Comparison of ENCODE assay signal across 12 cellular contexts in the genomic region with DNA sequence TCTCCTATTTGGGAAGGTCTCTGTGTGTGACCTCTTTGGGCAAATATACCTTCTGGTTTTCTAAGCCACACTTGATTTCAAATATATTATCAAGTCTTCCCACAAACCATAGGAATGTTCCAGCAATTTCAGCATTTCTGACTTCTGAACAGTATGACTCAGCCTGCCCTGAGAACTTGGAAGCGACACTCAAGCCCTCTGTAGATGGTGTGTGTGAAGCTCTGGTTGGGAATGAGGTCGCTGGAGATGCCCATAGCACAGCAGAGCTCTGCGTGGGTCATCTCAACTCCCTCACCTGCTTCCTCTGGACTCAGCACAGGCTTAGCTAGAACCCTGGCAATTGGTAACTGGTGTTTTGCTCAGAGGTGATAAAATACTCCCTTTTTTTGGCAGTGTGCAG.
DNase-seq lines count a peak whose midpoint lies in the region; ATAC-seq and TF ChIP-seq lines count a peak whose summit lies in the region.
"Had no signal": no experiment of that assay in that cellular context is flagged by ENCODE, and none has a peak within 500 bp of the region (broad histone marks: within the 10 kb centered on the region; RNA-seq: fewer than 3 reads in every experiment).

No MANE protein-coding gene starts in this region.

- peak overlapping the region; percentile 47 for H3K27ac ChIP-seq in SJSA1
- H3K27ac ChIP-seq: breast epithelium, PC-9, spleen had no signal

- TF ChIP-seq CTCF in fibroblast of villous mesenchyme (IDR thresholded peaks at IDR 0.05; ENCODE audit: insufficient read depth, low read depth, low read length) = no peak
- TF ChIP-seq CTCF in progenitor cell of endocrine pancreas (IDR thresholded peaks at IDR 0.05; ENCODE audit: unreplicated experiment) = no peak

- H3K4me3 ChIP-seq in SJSA1 = no peak overlapping the region
- H3K4me3 ChIP-seq in fibroblast of villous mesenchyme (ENCODE audit: low read depth, low read length) = no peak overlapping the region
- H3K4me3 ChIP-seq: breast epithelium, PC-9, spleen had no signal

- H3K4me3 Mint-ChIP-seq in progenitor cell of endocrine pancreas (ENCODE audit: low read depth) = no peak overlapping the region
- H3K4me3 Mint-ChIP-seq: activated CD4-positive, alpha-beta T cell treated with anti-CD3 and anti-CD28 coated beads, Interleukin-2, amount 10 ng/mL, durations not matched to agents 7 days and 5 days had no signal

- no peak for ATAC-seq in GM18858 (IDR thresholded peaks at IDR 0.05; ENCODE audit: unreplicated experiment)

- peaks cover 27% of the 10 kb centered on the region for H3K4me1 Mint-ChIP-seq in progenitor cell of endocrine pancreas (ENCODE audit: low read depth)
- H3K4me1 Mint-ChIP-seq: activated CD4-positive, alpha-beta T cell treated with anti-CD3 and anti-CD28 coated beads, Interleukin-2, amount 10 ng/mL, durations not matched to agents 7 days and 5 days had no signal

- no peaks in the 10 kb centered on the region for H3K9me3 ChIP-seq in SJSA1 (replicated peaks)
- H3K9me3 ChIP-seq: breast epithelium, spleen had no signal

- peaks cover 3% of the 10 kb centered on the region for H3K27me3 Mint-ChIP-seq in progenitor cell of endocrine pancreas

- H3K36me3 Mint-ChIP-seq in progenitor cell of endocrine pancreas (ENCODE audit: insufficient read depth) = no peaks in the 10 kb centered on the region

- H3K9me3 Mint-ChIP-seq in progenitor cell of endocrine pancreas (ENCODE audit: low read depth) = no peaks in the 10 kb centered on the region
- H3K9me3 Mint-ChIP-seq: activated CD4-positive, alpha-beta T cell treated with anti-CD3 and anti-CD28 coated beads, Interleukin-2, amount 10 ng/mL, durations not matched to agents 7 days and 5 days had no signal

- H3K27ac Mint-ChIP-seq in progenitor cell of endocrine pancreas = peak overlapping the region; percentile 67
- H3K27ac Mint-ChIP-seq: activated CD4-positive, alpha-beta T cell treated with anti-CD3 and anti-CD28 coated beads, Interleukin-2, amount 10 ng/mL, durations not matched to agents 7 days and 5 days had no signal

- H3K36me3 ChIP-seq in SJSA1 = no peaks in the 10 kb centered on the region
- H3K36me3 ChIP-seq: breast epithelium, spleen had no signal

- peaks cover 13% of the 10 kb centered on the region for H3K4me1 ChIP-seq in SJSA1 (replicated peaks)
- H3K4me1 ChIP-seq: breast epithelium had no signal

- DNase-seq in COLO829 (ENCODE audit: low spot score) = peak; percentile 12
- DNase-seq in SJSA1 (ENCODE audit: low read depth in 1 of 2, low spot score in 2 of 2) = peak; percentile 68 to 75
- DNase-seq in fibroblast of villous mesenchyme (ENCODE audit: low read depth) = peak; percentile 88
- no peak for DNase-seq in progenitor cell of endocrine pancreas (ENCODE audit: low spot score, unreplicated experiment)
- no peak for DNase-seq in GF-D8 (lab: John Stamatoyannopoulos, UW)
- DNase-seq in NCI-H446 (lab: John Stamatoyannopoulos, UW) = no peak
- DNase-seq in NCI-H345 (lab: John Stamatoyannopoulos, UW) = no peak
- DNase-seq: activated CD4-positive, alpha-beta T cell treated with anti-CD3 and anti-CD28 coated beads, Interleukin-2, amount 10 ng/mL, durations not matched to agents 7 days and 5 days; spleen had no signal

- no peaks in the 10 kb centered on the region for H3K27me3 ChIP-seq in SJSA1 (replicated peaks)
- H3K27me3 ChIP-seq: breast epithelium, spleen had no signal

Comparison
In these comparisons a context has a peak if more than half of its experiments do, and no peak if none do; other contexts are left out.
1. DNase-seq: peak in COLO829 (single experiment), SJSA1 (2 of 2) and fibroblast of villous mesenchyme (single experiment); none in progenitor cell of endocrine pancreas (single experiment), GF-D8 (single experiment), NCI-H446 (0 of 2) and NCI-H345 (single experiment).